8 cellular contexts compared by ENCODE assay signal in genomic region chr5:98768160-98769005, GRCh38. TPM values are rescaled to one million over a fixed set of nuclear protein-coding genes. Genes with fewer than 3 reads are reported as not detected.
DNase-seq lines count a peak whose midpoint lies in the region; ATAC-seq, FAIRE-seq and TF ChIP-seq lines count a peak whose summit lies in the region.

No MANE protein-coding gene starts in this region.

- H3K79me2 ChIP-seq in osteoblast (ENCODE audit: insufficient read depth, low read length): peaks cover 46% of the 10 kb centered on the region

- no peaks in the 10 kb centered on the region for H4K20me1 ChIP-seq in osteoblast (ENCODE audit: insufficient read depth, low read length)

- H3K4me1 ChIP-seq in adipocyte (ENCODE audit: control insufficient read depth, insufficient read depth, low read length) (peaks cover 14% of the 10 kb centered on the region), heart left ventricle (peaks cover 0 to 54% (median 18%) of the 10 kb centered on the region in 12 donors), osteoblast (ENCODE audit: insufficient read depth, low read length) (peaks cover 29% of the 10 kb centered on the region)

- H3K4me2 ChIP-seq in osteoblast (ENCODE audit: insufficient read depth, low read length): peak overlapping the region; percentile 88

- H2AFZ ChIP-seq in osteoblast (ENCODE audit: low read length): peak overlapping the region; percentile 73

- ATAC-seq in GM19328 (IDR thresholded peaks at IDR 0.05; ENCODE audit: unreplicated experiment) (peak; percentile 40), HG03442 (IDR thresholded peaks at IDR 0.05; ENCODE audit: unreplicated experiment) (peak; percentile 45), heart left ventricle (peak in 3 of 4 donors; percentile 31 to 70 (median 59))

- TF ChIP-seq CTCF in D721Med (IDR thresholded peaks at IDR 0.05; ENCODE audit: insufficient read depth, missing control alignments) (peak; percentile 88), heart left ventricle (IDR thresholded peaks at IDR 0.05) (peak; percentile 62 to 91 (median 81)), osteoblast (IDR thresholded peaks at IDR 0.05; ENCODE audit: extremely low read depth, low read depth, low read length) (peak; percentile 99)

- H3K4me3 ChIP-seq in adipocyte (ENCODE audit: low read length) (peak overlapping the region; percentile 90), heart left ventricle (peak overlapping the region; percentile 55 to 90 (median 70)), osteoblast (ENCODE audit: insufficient read depth, low read length) (peak overlapping the region; percentile 78)

- 0 to 1% (median 1%) methylated on average over 25 to 41 of the region's 41 CpGs for WGBS in heart left ventricle, 4 donors

- no peaks in the 10 kb centered on the region for H3K36me3 ChIP-seq in adipocyte (ENCODE audit: control insufficient read depth, insufficient read depth, low read length, severe bottlenecking)
- no peaks in the 10 kb centered on the region for H3K36me3 ChIP-seq in heart left ventricle
- no peaks in the 10 kb centered on the region for H3K36me3 ChIP-seq in osteoblast (ENCODE audit: insufficient read depth, low read length)

- peak overlapping the region; percentile 93 for H3K9ac ChIP-seq in adipocyte (ENCODE audit: low read length)

- H3K27ac ChIP-seq in heart left ventricle: peak overlapping the region in 9 of 12 donors; percentile 36 to 79 (median 69)
- peak overlapping the region; percentile 87 for H3K27ac ChIP-seq in osteoblast (ENCODE audit: low read depth, low read length)

- DNase-seq in D721Med (ENCODE audit: insufficient read length, low spot score) (no peak), NOMO-1 treated with dmso at 0.1 percent for 144 hours (lab: John Stamatoyannopoulos, UW; ENCODE audit: unreplicated experiment) (peak; percentile 8), adipocyte (ENCODE audit: low read depth) (peak; percentile 89), heart left ventricle (peak in 4 of 5 donors; percentile 27 to 51 (median 43)), osteoblast (ENCODE audit: insufficient read length, low spot score, missing footprints) (peak; percentile 80), mesenteric fat pad (ENCODE audit: low spot score) (no peak)

- H3K9me3 ChIP-seq in adipocyte (ENCODE audit: control insufficient read depth, low read length) (no peaks in the 10 kb centered on the region), heart left ventricle (no peaks in the 10 kb centered on the region), osteoblast (ENCODE audit: low read depth, low read length) (no peaks in the 10 kb centered on the region)

- FAIRE-seq in D721Med (lab: Jason Lieb, UNC): no peak

- H3K27me3 ChIP-seq in adipocyte (replicated peaks; ENCODE audit: control insufficient read depth, insufficient read depth, low read length): no peaks in the 10 kb centered on the region
- peaks cover 0 to 49% (median 0%) of the 10 kb centered on the region in 9 donors for H3K27me3 ChIP-seq in heart left ventricle
- H3K27me3 ChIP-seq in osteoblast (ENCODE audit: insufficient read depth, low read length): no peaks in the 10 kb centered on the region

- no peak for TF ChIP-seq POLR2A in heart left ventricle (IDR thresholded peaks at IDR 0.05)

- intact Hi-C loops in heart left ventricle (cut with DNase I): loop anchor here in 3 of 10 donors (2.0 to 10.0 kb wide), 2 partner anchors 28 to 1004 kb away; no protein-coding TSS in a partner anchor

RNA-seq across cellular contexts. Expression of gene RGMB, which starts 5.1 kb away (rescaled TPM):
- total RNA-seq in heart left ventricle (10 to 100 TPM; 11.0 to 42.2 (median 17.0) TPM), osteoblast (70.9 and 81.3 TPM in 2 replicates), mesenteric fat pad (11.3 TPM)
- 1 to 10 TPM; 2.0 to 9.3 TPM for polyA plus RNA-seq in heart left ventricle

Comparison
In these comparisons a context has a peak if more than half of its experiments do, and no peak if none do; other contexts are left out.
1. DNase-seq: peak in NOMO-1 treated with dmso at 0.1 percent for 144 hours (single experiment), adipocyte (single experiment), heart left ventricle (4 of 5) and osteoblast (single experiment); none in D721Med (single experiment) and mesenteric fat pad (single experiment).
2. Peak in every context shown above with its lines, with median percentiles within 50 percentile points of each other: CTCF ChIP-seq, ATAC-seq and H3K4me3 ChIP-seq.